8 cellular contexts compared by ENCODE assay signal in genomic region chr14:23141706-23142467, GRCh38. TPM values are rescaled to one million over a fixed set of nuclear protein-coding genes. Genes with fewer than 3 reads are reported as not detected.
A peak's percentile ranks its signal among the peaks of the same experiment; 100 is the strongest.
DNase-seq lines count a peak whose midpoint lies in the region; TF ChIP-seq lines count a peak whose summit lies in the region.

No MANE protein-coding gene starts in this region.

- H3K27me3 ChIP-seq in layer of hippocampus (ENCODE audit: control insufficient read depth, insufficient read depth, low read length) (no peaks in the 10 kb centered on the region), vagina (no peaks in the 10 kb centered on the region)

- H3K9me3 ChIP-seq in vagina: no peaks in the 10 kb centered on the region

- no peak overlapping the region for H3K4me3 ChIP-seq in vagina

- in situ Hi-C loops in T47D (cut with HindIII; ENCODE audit: low pct_unique_long_range_greater_than_20kb, low sequenced_read_pairs): no loop called here

- TF ChIP-seq POLR2A in vagina (IDR thresholded peaks at IDR 0.05): no peak

- peaks cover 0 to 27% of the 10 kb centered on the region in 2 donors for H3K36me3 ChIP-seq in vagina

- peaks cover 56% of the 10 kb centered on the region for H3K4me1 ChIP-seq in vagina

- DNase-seq in NCI-H748 (lab: John Stamatoyannopoulos, UW; ENCODE audit: unreplicated experiment): peak; percentile 37
- no peak for DNase-seq in NCI-H748 treated with DMSO at 0.1 percent for 48 hours (lab: John Stamatoyannopoulos, UW)
- DNase-seq in T47D (ENCODE audit: low read depth in 1 of 2, low spot score in 1 of 2): peak; percentile 28 to 91
- no peak for DNase-seq in vagina (ENCODE audit: extremely low spot score in 2 of 2)
- no peak for DNase-seq in occipital lobe (lab: John Stamatoyannopoulos, UW)
- DNase-seq in OCI-M1 (lab: John Stamatoyannopoulos, UW): no peak
- no peak for DNase-seq in activated CD4-positive, alpha-beta T cell treated with anti-CD3 and anti-CD28 coated beads for 4 hours

- intact Hi-C loops in vagina (cut with DNase I): no loop called here

- no peak for TF ChIP-seq CTCF in vagina (IDR thresholded peaks at IDR 0.05)

- H3K27ac ChIP-seq in layer of hippocampus (ENCODE audit: low read depth, low read length) (peak overlapping the region; percentile 2), vagina (peak overlapping the region; percentile 87)

RNA-seq across cellular contexts. Expression of gene CEBPE, which starts 22.8 kb away (rescaled TPM):
- total RNA-seq in vagina (not detected), occipital lobe (0.31 TPM)

RNA-seq across cellular contexts. Expression of gene CIROP, which starts 37.1 kb away (rescaled TPM):
- total RNA-seq in vagina (not detected), occipital lobe (not detected)

RNA-seq across cellular contexts. Expression of gene SLC7A8, which starts 41.6 kb away (rescaled TPM):
- total RNA-seq in vagina (68.5 TPM), occipital lobe (3.4 TPM)

RNA-seq across cellular contexts. Expression of gene C14orf119, which starts 46.6 kb away (rescaled TPM):
- total RNA-seq in vagina: 13.8 TPM
- total RNA-seq in occipital lobe: 17.9 TPM

RNA-seq across cellular contexts. Expression of gene ACIN1, which starts 47.0 kb away (rescaled TPM):
- total RNA-seq in vagina: 121 TPM
- total RNA-seq in occipital lobe: 67.8 TPM

Comparison
In these comparisons a context has a peak if more than half of its experiments do, and no peak if none do; other contexts are left out.
1. DNase-seq: peak in NCI-H748 (single experiment) and T47D (2 of 2); none in NCI-H748 treated with DMSO at 0.1 percent for 48 hours (single experiment), vagina (0 of 2), occipital lobe (single experiment), OCI-M1 (single experiment) and activated CD4-positive, alpha-beta T cell treated with anti-CD3 and anti-CD28 coated beads for 4 hours (0 of 2).
2. RNA of gene SLC7A8, which starts 41.6 kb away (total RNA-seq): 68.5 TPM in vagina (single experiment); 3.4 TPM in occipital lobe (single experiment); every median in the first group is over 10 times any median in the second.